1 cellular context compared by ENCODE assay signal in the genomic region with DNA sequence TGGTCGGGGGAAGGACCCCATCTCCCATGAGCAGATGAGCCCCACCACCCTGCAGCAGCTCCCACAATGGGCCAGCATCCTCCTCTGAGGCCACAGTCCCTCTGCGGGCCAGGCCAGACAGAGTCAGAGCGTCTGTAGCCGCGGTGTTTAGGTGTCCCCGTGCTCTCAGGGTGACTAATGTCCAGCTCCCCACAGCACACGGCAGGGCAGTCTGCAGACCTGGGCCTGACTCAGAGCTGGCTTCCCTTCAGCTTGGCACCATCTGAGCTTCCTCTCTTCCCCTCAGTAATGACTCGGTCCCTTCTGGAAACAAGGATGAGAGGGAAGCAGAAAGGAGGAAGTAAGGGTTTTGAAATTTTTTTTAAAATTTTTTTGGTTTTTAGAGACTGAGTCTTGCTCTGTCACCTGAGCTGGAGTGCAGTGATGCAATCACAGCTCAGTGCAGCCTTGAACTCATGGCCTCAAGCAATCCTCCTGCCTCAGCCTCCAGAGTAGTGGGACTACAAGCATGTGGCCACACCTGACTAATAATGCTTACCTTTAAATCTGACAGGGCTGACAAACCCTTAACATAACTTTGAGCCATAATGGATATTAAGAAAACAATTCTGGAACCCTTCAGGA.
TF ChIP-seq lines count a peak whose summit lies in the region.

No MANE protein-coding gene starts in this region.

TF ChIP-seq in A549, 52 proteins besides CTCF, POLR2A, EP300 and RAD21:
- TF ChIP-seq CHD2 (IDR thresholded peaks at IDR 0.05; ENCODE audit: low read length, partially characterized antibody) (no peak), NFE2L2 (conservative IDR thresholded peaks at IDR 0.05; ENCODE audit: low read length) (no peak), EHMT2 (IDR thresholded peaks at IDR 0.05; ENCODE audit: low read depth) (no peak), JUNB (IDR thresholded peaks at IDR 0.05) (no peak), ZNF302 (CRISPR knock-in tag; IDR thresholded peaks at IDR 0.05) (no peak), CBX2 (IDR thresholded peaks at IDR 0.05; ENCODE audit: borderline replicate concordance, low read depth) (no peak), MAFK (IDR thresholded peaks at IDR 0.05; ENCODE audit: partially characterized antibody) (no peak), NPAS2 (CRISPR knock-in tag; IDR thresholded peaks at IDR 0.05; ENCODE audit: borderline replicate concordance) (no peak), SMC3 (IDR thresholded peaks at IDR 0.05) (no peak), FOSB (CRISPR knock-in tag; IDR thresholded peaks at IDR 0.05) (no peak), KDM1A (IDR thresholded peaks at IDR 0.05; ENCODE audit: low read depth) (no peak), CHD4 (IDR thresholded peaks at IDR 0.05; ENCODE audit: borderline replicate concordance) (no peak), PHF8 (IDR thresholded peaks at IDR 0.05; ENCODE audit: borderline replicate concordance, low read depth) (no peak), RARB (CRISPR knock-in tag; IDR thresholded peaks at IDR 0.05) (no peak), ZC3H11A (IDR thresholded peaks at IDR 0.05) (no peak), CEBPB (IDR thresholded peaks at IDR 0.05) (no peak), MAZ (IDR thresholded peaks at IDR 0.05; ENCODE audit: borderline replicate concordance, low read depth, low read length) (no peak)
- TF ChIP-seq, protein P1, sequence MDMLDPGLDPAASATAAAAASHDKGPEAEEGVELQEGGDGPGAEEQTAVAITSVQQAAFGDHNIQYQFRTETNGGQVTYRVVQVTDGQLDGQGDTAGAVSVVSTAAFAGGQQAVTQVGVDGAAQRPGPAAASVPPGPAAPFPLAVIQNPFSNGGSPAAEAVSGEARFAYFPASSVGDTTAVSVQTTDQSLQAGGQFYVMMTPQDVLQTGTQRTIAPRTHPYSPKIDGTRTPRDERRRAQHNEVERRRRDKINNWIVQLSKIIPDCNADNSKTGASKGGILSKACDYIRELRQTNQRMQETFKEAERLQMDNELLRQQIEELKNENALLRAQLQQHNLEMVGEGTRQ (IDR thresholded peaks at IDR 0.05): no peak
- TF ChIP-seq, protein P2, sequence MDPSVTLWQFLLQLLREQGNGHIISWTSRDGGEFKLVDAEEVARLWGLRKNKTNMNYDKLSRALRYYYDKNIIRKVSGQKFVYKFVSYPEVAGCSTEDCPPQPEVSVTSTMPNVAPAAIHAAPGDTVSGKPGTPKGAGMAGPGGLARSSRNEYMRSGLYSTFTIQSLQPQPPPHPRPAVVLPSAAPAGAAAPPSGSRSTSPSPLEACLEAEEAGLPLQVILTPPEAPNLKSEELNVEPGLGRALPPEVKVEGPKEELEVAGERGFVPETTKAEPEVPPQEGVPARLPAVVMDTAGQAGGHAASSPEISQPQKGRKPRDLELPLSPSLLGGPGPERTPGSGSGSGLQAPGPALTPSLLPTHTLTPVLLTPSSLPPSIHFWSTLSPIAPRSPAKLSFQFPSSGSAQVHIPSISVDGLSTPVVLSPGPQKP (IDR thresholded peaks at IDR 0.05; ENCODE audit: low read depth, low read length): no peak
